42 cellular contexts compared by ENCODE assay signal in genomic region chrX:153384390-153384789, GRCh38. TPM values are rescaled to one million over a fixed set of nuclear protein-coding genes. Genes with fewer than 3 reads are reported as not detected.
"Had no signal": no experiment of that assay in that cellular context is flagged by ENCODE, and none has a peak within 500 bp of the region (broad histone marks: within the 10 kb centered on the region; RNA-seq: fewer than 3 reads in every experiment).

No MANE protein-coding gene starts in this region.

- H3K4me1 ChIP-seq: ascending aorta, breast epithelium had no signal

- H3K27me3 Mint-ChIP-seq: activated naive CD4-positive, alpha-beta T cell treated with anti-CD3 and anti-CD28 coated beads, Interleukin-2, amount 10 ng/mL, durations not matched to agents 7 days and 5 days; activated naive CD4-positive, alpha-beta T cell treated with anti-CD3 and anti-CD28 coated beads, Interleukin-2, amount 50 U/mL, for 24 hours; activated naive CD8-positive, alpha-beta T cell; activated naive CD8-positive, alpha-beta T cell treated with anti-CD3 and anti-CD28 coated beads for 36 hours; activated naive CD8-positive, alpha-beta T cell treated with anti-CD3 and anti-CD28 coated beads, Interleukin-2, amount 50 U/mL, for 24 hours; activated T-helper 17 cell treated with anti-CD3 and anti-CD28 coated beads, Interleukin-2, amount 50 U/mL, for 72 hours; central memory CD8-positive, alpha-beta T cell had no signal

- H3K9me3 ChIP-seq: adrenal gland, ascending aorta, body of pancreas, breast epithelium had no signal

- H3K27me3 ChIP-seq: adrenal gland, ascending aorta, body of pancreas, brain microvascular endothelial cell, cardiac muscle cell had no signal

- H3K4me1 Mint-ChIP-seq: activated naive CD4-positive, alpha-beta T cell treated with anti-CD3 and anti-CD28 coated beads, Interleukin-2, amount 10 ng/mL, durations not matched to agents 7 days and 5 days; activated naive CD4-positive, alpha-beta T cell treated with anti-CD3 and anti-CD28 coated beads, Interleukin-2, amount 50 U/mL, for 24 hours; activated naive CD8-positive, alpha-beta T cell treated with anti-CD3 and anti-CD28 coated beads, Interleukin-2, amount 10 ng/mL, durations not matched to agents 7 days and 5 days; activated naive CD8-positive, alpha-beta T cell treated with anti-CD3 and anti-CD28 coated beads, Interleukin-2, amount 50 U/mL, for 24 hours; central memory CD8-positive, alpha-beta T cell had no signal

- H3K4me3 Mint-ChIP-seq: activated naive CD4-positive, alpha-beta T cell treated with anti-CD3 and anti-CD28 coated beads for 36 hours; activated naive CD4-positive, alpha-beta T cell treated with anti-CD3 and anti-CD28 coated beads, Interleukin-2, amount 10 ng/mL, durations not matched to agents 7 days and 5 days; activated naive CD4-positive, alpha-beta T cell treated with anti-CD3 and anti-CD28 coated beads, Interleukin-2, amount 50 U/mL, for 24 hours; activated naive CD8-positive, alpha-beta T cell; activated naive CD8-positive, alpha-beta T cell treated with anti-CD3 and anti-CD28 coated beads for 36 hours; activated naive CD8-positive, alpha-beta T cell treated with anti-CD3 and anti-CD28 coated beads, Interleukin-2, amount 10 ng/mL, durations not matched to agents 7 days and 5 days; activated naive CD8-positive, alpha-beta T cell treated with anti-CD3 and anti-CD28 coated beads, Interleukin-2, amount 50 U/mL, for 24 hours; activated T-cell treated with anti-CD3 and anti-CD28 coated beads, Interleukin-2, amount 50 U/mL, for 24 hours; activated T-cell treated with anti-CD3 and anti-CD28 coated beads, Interleukin-2, amount 50 U/mL, for 4 hours; activated T-cell treated with anti-CD3 and anti-CD28 coated beads, Interleukin-2, amount 50 U/mL, for 72 hours; activated T-helper 1 cell treated with anti-CD3 and anti-CD28 coated beads, Interleukin-12 subunit alpha, Interleukin-12 subunit beta, Interleukin-2, Interleukin-4 antibody, amounts not matched to agents 30 ng/mL and 10 ng/mL and 1 ng/mL, durations not matched to agents 14 hours and 24 hours and 36 hours; activated T-helper 17 cell treated with anti-CD3 and anti-CD28 coated beads, Interleukin-2, amount 50 U/mL, for 72 hours; brain; central memory CD8-positive, alpha-beta T cell had no signal

- H3K36me3 Mint-ChIP-seq: activated naive CD4-positive, alpha-beta T cell treated with anti-CD3 and anti-CD28 coated beads, Interleukin-2, amount 10 ng/mL, durations not matched to agents 7 days and 5 days; activated naive CD4-positive, alpha-beta T cell treated with anti-CD3 and anti-CD28 coated beads, Interleukin-2, amount 50 U/mL, for 24 hours; activated naive CD4-positive, alpha-beta T cell treated with anti-CD3 and anti-CD28 coated beads, Interleukin-2, amount 50 U/mL, for 72 hours; activated naive CD8-positive, alpha-beta T cell; activated naive CD8-positive, alpha-beta T cell treated with anti-CD3 and anti-CD28 coated beads for 36 hours; activated naive CD8-positive, alpha-beta T cell treated with anti-CD3 and anti-CD28 coated beads, Interleukin-2, amount 10 ng/mL, durations not matched to agents 7 days and 5 days; brain had no signal

- DNase-seq: activated effector memory CD4-positive, alpha-beta T cell treated with anti-CD3 and anti-CD28 coated beads, Interleukin-2, amount 50 U/mL, for 16 hours; activated effector memory CD4-positive, alpha-beta T cell treated with Interleukin-2 at 50 U/mL for 16 hours; activated gamma-delta T cell; activated gamma-delta T cell treated with Interleukin-2 at 50 U/mL for 16 hours; activated naive CD4-positive, alpha-beta T cell; activated naive CD4-positive, alpha-beta T cell treated with anti-CD3 and anti-CD28 coated beads for 36 hours; activated naive CD4-positive, alpha-beta T cell treated with anti-CD3 and anti-CD28 coated beads, Interleukin-2, amount 10 ng/mL, durations not matched to agents 7 days and 5 days; activated naive CD4-positive, alpha-beta T cell treated with anti-CD3 and anti-CD28 coated beads, Interleukin-2, amount 50 U/mL, for 16 hours; activated naive CD4-positive, alpha-beta T cell treated with Interleukin-2 at 50 U/mL for 16 hours; activated naive CD8-positive, alpha-beta T cell treated with anti-CD3 and anti-CD28 coated beads for 36 hours; activated naive CD8-positive, alpha-beta T cell treated with anti-CD3 and anti-CD28 coated beads, Interleukin-2, amount 10 ng/mL, durations not matched to agents 7 days and 5 days; activated naive CD8-positive, alpha-beta T cell treated with anti-CD3 and anti-CD28 coated beads, Interleukin-2, amount 50 U/mL, for 24 hours; activated T-cell treated with anti-CD3 and anti-CD28 coated beads for 4 hours; activated T-cell treated with anti-CD3 and anti-CD28 coated beads, Interleukin-2, amount 50 U/mL, for 1 hour; activated T-cell treated with anti-CD3 and anti-CD28 coated beads, Interleukin-2, amount 50 U/mL, for 24 hours; activated T-cell treated with anti-CD3 and anti-CD28 coated beads, Interleukin-2, amount 50 U/mL, for 4 hours; activated T-cell treated with anti-CD3 and anti-CD28 coated beads, Interleukin-2, amount 50 U/mL, for 48 hours; activated T-cell treated with anti-CD3 and anti-CD28 coated beads, Interleukin-2, amount 50 U/mL, for 72 hours; adrenal gland; amniotic stem cell; amygdala; anterior cingulate cortex; aorta; body of pancreas; brain microvascular endothelial cell; caudate nucleus; central memory CD4-positive, alpha-beta T cell; cerebellar nuclear complex had no signal

- H3K4me3 ChIP-seq: adrenal gland, ascending aorta, body of pancreas, breast epithelium, cardiac muscle cell had no signal

- H3K27ac ChIP-seq: adrenal gland, ascending aorta, body of pancreas, brain microvascular endothelial cell, breast epithelium, cardiac muscle cell had no signal

- H3K27ac Mint-ChIP-seq: activated naive CD4-positive, alpha-beta T cell treated with anti-CD3 and anti-CD28 coated beads for 36 hours; activated naive CD4-positive, alpha-beta T cell treated with anti-CD3 and anti-CD28 coated beads, Interleukin-2, amount 10 ng/mL, durations not matched to agents 7 days and 5 days; activated naive CD4-positive, alpha-beta T cell treated with anti-CD3 and anti-CD28 coated beads, Interleukin-2, amount 50 U/mL, for 24 hours; activated naive CD4-positive, alpha-beta T cell treated with anti-CD3 and anti-CD28 coated beads, Interleukin-2, amount 50 U/mL, for 72 hours; activated naive CD8-positive, alpha-beta T cell; activated naive CD8-positive, alpha-beta T cell treated with anti-CD3 and anti-CD28 coated beads for 36 hours; activated naive CD8-positive, alpha-beta T cell treated with anti-CD3 and anti-CD28 coated beads, Interleukin-2, amount 10 ng/mL, durations not matched to agents 7 days and 5 days; activated naive CD8-positive, alpha-beta T cell treated with anti-CD3 and anti-CD28 coated beads, Interleukin-2, amount 50 U/mL, for 24 hours; activated T-cell treated with anti-CD3 and anti-CD28 coated beads, Interleukin-2, amount 50 U/mL, for 24 hours; activated T-cell treated with anti-CD3 and anti-CD28 coated beads, Interleukin-2, amount 50 U/mL, for 72 hours; activated T-helper 1 cell treated with anti-CD3 and anti-CD28 coated beads, Interleukin-12 subunit alpha, Interleukin-12 subunit beta, Interleukin-2, Interleukin-4 antibody, amounts not matched to agents 30 ng/mL and 10 ng/mL and 1 ng/mL, durations not matched to agents 14 hours and 24 hours and 36 hours; activated T-helper 17 cell treated with anti-CD3 and anti-CD28 coated beads, Interleukin-2, amount 50 U/mL, for 72 hours; activated T-helper 2 cell treated with anti-CD3 and anti-CD28 coated beads, Interferon-gamma antibody, Interleukin-2, Interleukin-4, amounts not matched to agents 10 μg/mL and 5 μg/mL and 100 μg/mL, durations not matched to agents 14 hours and 24 hours and 36 hours; brain had no signal

- H3K9me3 Mint-ChIP-seq: activated naive CD4-positive, alpha-beta T cell treated with anti-CD3 and anti-CD28 coated beads for 36 hours; activated naive CD4-positive, alpha-beta T cell treated with anti-CD3 and anti-CD28 coated beads, Interleukin-2, amount 10 ng/mL, durations not matched to agents 7 days and 5 days; activated naive CD4-positive, alpha-beta T cell treated with anti-CD3 and anti-CD28 coated beads, Interleukin-2, amount 50 U/mL, for 24 hours; activated naive CD4-positive, alpha-beta T cell treated with anti-CD3 and anti-CD28 coated beads, Interleukin-2, amount 50 U/mL, for 72 hours; activated naive CD8-positive, alpha-beta T cell treated with anti-CD3 and anti-CD28 coated beads for 36 hours; activated naive CD8-positive, alpha-beta T cell treated with anti-CD3 and anti-CD28 coated beads, Interleukin-2, amount 10 ng/mL, durations not matched to agents 7 days and 5 days; activated naive CD8-positive, alpha-beta T cell treated with anti-CD3 and anti-CD28 coated beads, Interleukin-2, amount 50 U/mL, for 24 hours; activated T-cell treated with anti-CD3 and anti-CD28 coated beads, Interleukin-2, amount 50 U/mL, for 24 hours; activated T-cell treated with anti-CD3 and anti-CD28 coated beads, Interleukin-2, amount 50 U/mL, for 4 hours; activated T-cell treated with anti-CD3 and anti-CD28 coated beads, Interleukin-2, amount 50 U/mL, for 72 hours; activated T-helper 1 cell treated with anti-CD3 and anti-CD28 coated beads, Interleukin-12 subunit alpha, Interleukin-12 subunit beta, Interleukin-2, Interleukin-4 antibody, amounts not matched to agents 30 ng/mL and 10 ng/mL and 1 ng/mL, durations not matched to agents 14 hours and 24 hours and 36 hours; activated T-helper 17 cell treated with anti-CD3 and anti-CD28 coated beads, Interleukin-2, amount 50 U/mL, for 72 hours; activated T-helper 2 cell treated with anti-CD3 and anti-CD28 coated beads, Interferon-gamma antibody, Interleukin-2, Interleukin-4, amounts not matched to agents 10 μg/mL and 5 μg/mL and 100 μg/mL, durations not matched to agents 14 hours and 24 hours and 36 hours; central memory CD8-positive, alpha-beta T cell had no signal

- H3K36me3 ChIP-seq: adrenal gland, ascending aorta, brain microvascular endothelial cell, breast epithelium, cardiac muscle cell had no signal

RNA-seq across cellular contexts. Expression of gene PNMA6E, which starts 16.8 kb away (rescaled TPM):
- total RNA-seq: activated naive CD4-positive, alpha-beta T cell treated with anti-CD3 and anti-CD28 coated beads for 36 hours; activated naive CD4-positive, alpha-beta T cell treated with anti-CD3 and anti-CD28 coated beads, Interleukin-2, amount 50 U/mL, for 72 hours; activated naive CD8-positive, alpha-beta T cell treated with anti-CD3 and anti-CD28 coated beads for 36 hours; activated naive CD8-positive, alpha-beta T cell treated with anti-CD3 and anti-CD28 coated beads, Interleukin-2, amount 10 ng/mL, durations not matched to agents 7 days and 5 days; activated T-cell treated with anti-CD3 and anti-CD28 coated beads, Interleukin-2, amount 50 U/mL, for 4 hours; activated T-cell treated with anti-CD3 and anti-CD28 coated beads, Interleukin-2, amount 50 U/mL, for 72 hours; activated T-helper 1 cell treated with anti-CD3 and anti-CD28 coated beads, Interleukin-12 subunit alpha, Interleukin-12 subunit beta, Interleukin-2, Interleukin-4 antibody, amounts not matched to agents 30 ng/mL and 10 ng/mL and 1 ng/mL, durations not matched to agents 14 hours and 24 hours and 36 hours; activated T-helper 17 cell treated with anti-CD3 and anti-CD28 coated beads, Interleukin-2, amount 50 U/mL, for 72 hours; activated T-helper 2 cell treated with anti-CD3 and anti-CD28 coated beads, Interferon-gamma antibody, Interleukin-2, Interleukin-4, amounts not matched to agents 10 μg/mL and 5 μg/mL and 100 μg/mL, durations not matched to agents 14 hours and 24 hours and 36 hours; aorta; ascending aorta; astrocyte; body of pancreas; breast epithelium; bronchial epithelial cell; cardiac septum had no signal
